ENCODE assay signal across 8 cellular contexts in genomic region chr12:106226884-106227640, GRCh38. TPM values are rescaled to one million over a fixed set of nuclear protein-coding genes. Genes with fewer than 3 reads are reported as not detected.
A peak's percentile ranks its signal among the peaks of the same experiment; 100 is the strongest.
DNase-seq lines count a peak whose midpoint lies in the region; ATAC-seq lines count a peak whose summit lies in the region.

No MANE protein-coding gene starts in this region.

- no peaks in the 10 kb centered on the region for H3K36me3 ChIP-seq in mucosa of stomach (ENCODE audit: control insufficient read depth, insufficient read depth, low read length)

- DNase-seq in ACHN (peak; percentile 73), G401 (ENCODE audit: low spot score) (peak; percentile 66), NCI-H1417 treated with DMSO at 0.1 percent for 48 hours (lab: John Stamatoyannopoulos, UW) (peak; percentile 36), T-helper 17 cell (peak in 1 of 3 donors; percentile 18), epithelial cell of prostate (ENCODE audit: low read depth, low spot score) (no peak)
- no peak for DNase-seq in stimulated activated naive CD4-positive, alpha-beta T cell treated with Interleukin-2 at 50 U/mL for 16 hours (lab: John Stamatoyannopoulos, UW)

- H3K27me3 ChIP-seq in mucosa of stomach (ENCODE audit: control insufficient read depth, insufficient read depth, low read length) = no peaks in the 10 kb centered on the region

- peak overlapping the region; percentile 72 for H3K4me3 Mint-ChIP-seq in T-helper 17 cell

- H3K9ac ChIP-seq in mucosa of stomach (ENCODE audit: low read length) = peak overlapping the region; percentile 18

- H3K4me1 ChIP-seq in mucosa of stomach (ENCODE audit: control insufficient read depth, insufficient read depth, low read length) = peaks cover 13% of the 10 kb centered on the region

- H3K4me3 ChIP-seq in mucosa of stomach (ENCODE audit: low read length) = no peak overlapping the region

- ATAC-seq in T-helper 17 cell (peak; percentile 47), HG02678 (IDR thresholded peaks at IDR 0.05; ENCODE audit: unreplicated experiment) (no peak)

- H3K4me1 Mint-ChIP-seq in T-helper 17 cell = peaks cover 19% of the 10 kb centered on the region

- peak overlapping the region; percentile 98 for H3K27ac Mint-ChIP-seq in T-helper 17 cell

- peaks cover under 1% of the 10 kb centered on the region for H3K36me3 Mint-ChIP-seq in T-helper 17 cell (ENCODE audit: low read depth)

- no peaks in the 10 kb centered on the region for H3K9me3 ChIP-seq in T-helper 17 cell (ENCODE audit: control insufficient read depth, low read length, poor library complexity, severe bottlenecking)
- no peaks in the 10 kb centered on the region for H3K9me3 ChIP-seq in mucosa of stomach (ENCODE audit: control insufficient read depth, low read length)

- in situ Hi-C loops in ACHN (cut with HindIII; ENCODE audit: low pct_ligation_motif_present, low pct_unique_long_range_greater_than_20kb, low sequenced_read_pairs) = no loop called here
- in situ Hi-C loops in G401 (cut with HindIII; ENCODE audit: low sequenced_read_pairs) = no loop called here

- H3K27me3 Mint-ChIP-seq in T-helper 17 cell = peaks cover 9% of the 10 kb centered on the region

- H3K27ac ChIP-seq in epithelial cell of prostate = peak overlapping the region; percentile 88

RNA-seq across cellular contexts. Expression of gene CKAP4, which starts 20.8 kb away (rescaled TPM):
- total RNA-seq in G401 (2014; rRNA removed; shearing (Covaris generic)) = 50.9 and 54.4 TPM in 2 replicates
- 10 to 100 TPM; 12.4 to 14.4 TPM for total RNA-seq in T-helper 17 cell

Comparison
In these comparisons a context has a peak if more than half of its experiments do, and no peak if none do; other contexts are left out.
1. DNase-seq: peak in ACHN (single experiment), G401 (single experiment) and NCI-H1417 treated with DMSO at 0.1 percent for 48 hours (single experiment); none in epithelial cell of prostate (single experiment) and stimulated activated naive CD4-positive, alpha-beta T cell treated with Interleukin-2 at 50 U/mL for 16 hours (single experiment).